1 cellular context compared by ENCODE assay signal in genomic region chrX:120120223-120120622, GRCh38.
TF ChIP-seq lines count a peak whose summit lies in the region.

No MANE protein-coding gene starts in this region.

TF ChIP-seq in HepG2, 621 proteins besides CTCF, POLR2A, EP300 and RAD21:
- TF ChIP-seq GLI4 (CRISPR knock-in tag; IDR thresholded peaks at IDR 0.05; ENCODE audit: borderline replicate concordance) (no peak), JARID2 (CRISPR knock-in tag; IDR thresholded peaks at IDR 0.05; ENCODE audit: insufficient replicate concordance) (no peak), ERF (CRISPR knock-in tag; IDR thresholded peaks at IDR 0.05) (no peak), BRF2 (CRISPR knock-in tag; IDR thresholded peaks at IDR 0.05) (no peak), ZBTB38 (CRISPR knock-in tag; IDR thresholded peaks at IDR 0.05) (no peak), PBX2 (CRISPR knock-in tag; IDR thresholded peaks at IDR 0.05) (no peak), ZFP90 (CRISPR knock-in tag; IDR thresholded peaks at IDR 0.05; ENCODE audit: borderline replicate concordance) (no peak), ZFX (CRISPR knock-in tag; IDR thresholded peaks at IDR 0.05; ENCODE audit: low read depth) (no peak), HNF1A (IDR thresholded peaks at IDR 0.05; ENCODE audit: low read depth) (no peak), HNF1A (CRISPR knock-in tag; IDR thresholded peaks at IDR 0.05; ENCODE audit: borderline replicate concordance) (no peak), ARNTL (CRISPR knock-in tag; IDR thresholded peaks at IDR 0.05) (no peak), IRF2 (CRISPR knock-in tag; IDR thresholded peaks at IDR 0.05) (no peak), ZNF878 (CRISPR knock-in tag; IDR thresholded peaks at IDR 0.05) (no peak)
TF ChIP-seq in HepG2: peak in this region for 0.
